ENCODE assay signal across 9 cellular contexts in genomic region chr7:84336303-84336702, GRCh38.
DNase-seq lines count a peak whose midpoint lies in the region; ATAC-seq, FAIRE-seq and TF ChIP-seq lines count a peak whose summit lies in the region.
"Had no signal": no experiment of that assay in that cellular context is flagged by ENCODE, and none has a peak within 500 bp of the region (broad histone marks: within the 10 kb centered on the region; RNA-seq: fewer than 3 reads in every experiment).

No MANE protein-coding gene starts in this region.

- no peaks in the 10 kb centered on the region for H3K9me3 Mint-ChIP-seq in activated CD8-positive, alpha-beta T cell treated with anti-CD3 and anti-CD28 coated beads for 36 hours

- ATAC-seq in HG02759 (IDR thresholded peaks at IDR 0.05; ENCODE audit: unreplicated experiment) (peak; percentile 64), GM21367 (IDR thresholded peaks at IDR 0.05; ENCODE audit: unreplicated experiment) (no peak)
- no peak for ATAC-seq in activated CD8-positive, alpha-beta T cell treated with anti-CD3 and anti-CD28 coated beads for 36 hours

- FAIRE-seq in GM12891 (lab: Jason Lieb, UNC), result peak; percentile 52

- no peak overlapping the region for H3K4me3 ChIP-seq in fibroblast of villous mesenchyme (ENCODE audit: low read depth, low read length)

- TF ChIP-seq CTCF in fibroblast of villous mesenchyme (IDR thresholded peaks at IDR 0.05; ENCODE audit: insufficient read depth, low read depth, low read length), result no peak
- TF ChIP-seq CTCF in activated CD8-positive, alpha-beta T cell treated with anti-CD3 and anti-CD28 coated beads for 36 hours (IDR thresholded peaks at IDR 0.05), result no peak

- H3K36me3 Mint-ChIP-seq in activated CD8-positive, alpha-beta T cell treated with anti-CD3 and anti-CD28 coated beads for 36 hours (ENCODE audit: low read depth), result no peaks in the 10 kb centered on the region

- no peaks in the 10 kb centered on the region for H3K27me3 Mint-ChIP-seq in activated CD8-positive, alpha-beta T cell treated with anti-CD3 and anti-CD28 coated beads for 36 hours

- H3K4me3 Mint-ChIP-seq in activated CD8-positive, alpha-beta T cell treated with anti-CD3 and anti-CD28 coated beads for 36 hours, result no peak overlapping the region

- no peaks in the 10 kb centered on the region for H3K4me1 Mint-ChIP-seq in activated CD8-positive, alpha-beta T cell treated with anti-CD3 and anti-CD28 coated beads for 36 hours (ENCODE audit: low read depth)

- POLR2A ChIA-PET in activated CD8-positive, alpha-beta T cell treated with anti-CD3 and anti-CD28 coated beads for 36 hours (lab: Charles Lee), result no interaction called here

- peak; percentile 5 for DNase-seq in GM12891 (ENCODE audit: insufficient read length, low spot score)
- peak; percentile 17 for DNase-seq in NCI-H1694 treated with DMSO at 0.1 percent for 48 hours (lab: John Stamatoyannopoulos, UW)
- peak; percentile 88 for DNase-seq in fibroblast of villous mesenchyme (ENCODE audit: low read depth)
- DNase-seq in activated CD8-positive, alpha-beta T cell treated with anti-CD3 and anti-CD28 coated beads for 36 hours, result no peak
- DNase-seq in activated T-cell treated with anti-CD3 and anti-CD28 coated beads, Interleukin-2, amount 50 U/mL, for 1 hour, result no peak
- DNase-seq in dedifferentiated amniotic fluid mesenchymal stem cell (ENCODE audit: extremely low spot score), result no peak
- DNase-seq: activated CD8-positive, alpha-beta memory T cell treated with anti-CD3 and anti-CD28 coated beads for 24 hours had no signal

- intact Hi-C loops in activated CD8-positive, alpha-beta T cell treated with anti-CD3 and anti-CD28 coated beads for 36 hours (cut with micrococcal nuclease), result no loop called here

- CTCF ChIA-PET in activated CD8-positive, alpha-beta T cell treated with anti-CD3 and anti-CD28 coated beads for 36 hours (lab: Charles Lee), result no interaction called here

- TF ChIP-seq POLR2A in GM12891 (IDR thresholded peaks at IDR 0.05; ENCODE audit: low read depth, low read length), result no peak

- no peak overlapping the region for H3K27ac Mint-ChIP-seq in activated CD8-positive, alpha-beta T cell treated with anti-CD3 and anti-CD28 coated beads for 36 hours

TF ChIP-seq in GM12891, 5 proteins besides CTCF, POLR2A, EP300 and RAD21:
- TF ChIP-seq SPI1 (IDR thresholded peaks at IDR 0.05; ENCODE audit: low read depth, low read length) (peak; percentile 47), POLR2AphosphoS5 (IDR thresholded peaks at IDR 0.05; ENCODE audit: low read depth, low read length) (no peak)

Comparison
In these comparisons a context has a peak if more than half of its experiments do, and no peak if none do; other contexts are left out.
1. DNase-seq: peak in GM12891 (single experiment), NCI-H1694 treated with DMSO at 0.1 percent for 48 hours (single experiment) and fibroblast of villous mesenchyme (single experiment); none in activated CD8-positive, alpha-beta T cell treated with anti-CD3 and anti-CD28 coated beads for 36 hours (single experiment), activated T-cell treated with anti-CD3 and anti-CD28 coated beads, Interleukin-2, amount 50 U/mL, for 1 hour (single experiment) and dedifferentiated amniotic fluid mesenchymal stem cell (single experiment).